8 cellular contexts compared by ENCODE assay signal in genomic region chrX:154375156-154375504, GRCh38. TPM values are rescaled to one million over a fixed set of nuclear protein-coding genes. Genes with fewer than 3 reads are reported as not detected.
DNase-seq lines count a peak whose midpoint lies in the region; ATAC-seq and TF ChIP-seq lines count a peak whose summit lies in the region.

No MANE protein-coding gene starts in this region.

- peaks cover 9% of the 10 kb centered on the region for H3K27me3 Mint-ChIP-seq in GM23338 (ENCODE audit: insufficient read depth, low read depth, poor library complexity)

- H3K4me3 ChIP-seq in GM23338 (peak overlapping the region; percentile 46; the same call in 1 of the 2 replicates), ascending aorta (peak overlapping the region; percentile 64 to 91), mucosa of stomach (ENCODE audit: low read length) (no peak overlapping the region)

- no peaks in the 10 kb centered on the region for H4K20me1 ChIP-seq in GM23338 (replicated peaks; ENCODE audit: insufficient read depth)

- H3K9me2 ChIP-seq in GM23338 (ENCODE audit: insufficient read depth): no peaks in the 10 kb centered on the region

- no peaks in the 10 kb centered on the region for H3K27me3 ChIP-seq in GM23338 (ENCODE audit: insufficient read depth)
- H3K27me3 ChIP-seq in ascending aorta: no peaks in the 10 kb centered on the region
- peaks cover 2% of the 10 kb centered on the region for H3K27me3 ChIP-seq in mucosa of stomach (ENCODE audit: control insufficient read depth, insufficient read depth, low read length)

- TF ChIP-seq CTCF in 22Rv1 (IDR thresholded peaks at IDR 0.05) (no peak), GM23338 (conservative IDR thresholded peaks at IDR 0.05; ENCODE audit: low read depth in 2 of 2) (no peak), ascending aorta (IDR thresholded peaks at IDR 0.05) (no peak)

- peak overlapping the region; percentile 39 for H3K9ac ChIP-seq in mucosa of stomach (ENCODE audit: low read length)

- no peak overlapping the region for H3K27ac Mint-ChIP-seq in GM23338

- H3K9me3 ChIP-seq in ascending aorta (no peaks in the 10 kb centered on the region), mucosa of stomach (ENCODE audit: control insufficient read depth, low read length) (no peaks in the 10 kb centered on the region)

- H3K36me3 ChIP-seq in GM23338 (ENCODE audit: insufficient read depth) (no peaks in the 10 kb centered on the region), ascending aorta (peaks cover 17 to 32% of the 10 kb centered on the region in 2 donors), mucosa of stomach (ENCODE audit: control insufficient read depth, insufficient read depth, low read length) (no peaks in the 10 kb centered on the region)

- peak overlapping the region; percentile 49 for H3K4me3 Mint-ChIP-seq in GM23338

- no peak overlapping the region for H2AFZ ChIP-seq in GM23338

- peaks cover 17% of the 10 kb centered on the region for H3K79me2 ChIP-seq in GM23338 (replicated peaks; ENCODE audit: insufficient read depth)

- no peaks in the 10 kb centered on the region for H3K9me3 Mint-ChIP-seq in GM23338

- H3K36me3 Mint-ChIP-seq in GM23338 (ENCODE audit: low read depth): peaks cover 9% of the 10 kb centered on the region

- H3K4me2 ChIP-seq in GM23338: 0 out of 2 replicates have a peak overlapping the region, but pooled peaks have one; percentile 71

- DNase-seq in GM23338 (ENCODE audit: low spot score): no peak
- no peak for DNase-seq in ascending aorta (ENCODE audit: low spot score in 2 of 2)
- no peak for DNase-seq in NCI-H2107 treated with DMSO at 0.1 percent for 48 hours (lab: John Stamatoyannopoulos, UW; ENCODE audit: unreplicated experiment)
- DNase-seq in NCI-H1694 treated with DMSO at 0.1 percent for 48 hours (lab: John Stamatoyannopoulos, UW): no peak
- DNase-seq in NCI-H1694 (lab: John Stamatoyannopoulos, UW): no peak
- no peak for DNase-seq in AG08396 (ENCODE audit: low spot score)

- peaks cover 7% of the 10 kb centered on the region; the same call in 1 of the 3 replicates for H3K4me1 Mint-ChIP-seq in GM23338

- intact Hi-C loops in ascending aorta (cut with DNase I): loop anchor here (10.0 kb wide), 1 partner anchor 900 kb away; the partner anchor contains the start of gene HAUS7

- H3F3A ChIP-seq in GM23338 (replicated peaks; ENCODE audit: low read depth): 0 out of 2 replicates have a peak, but pooled peaks cover 3% of the 10 kb centered on the region

- H3K4me1 ChIP-seq in GM23338 (ENCODE audit: insufficient read depth) (peaks cover 4% of the 10 kb centered on the region; the same call in 1 of the 2 replicates), ascending aorta (peaks cover 2 to 7% of the 10 kb centered on the region in 2 donors), mucosa of stomach (ENCODE audit: control insufficient read depth, insufficient read depth, low read length) (peaks cover 22% of the 10 kb centered on the region)

- ATAC-seq in GM23338: no peak

- H3K27ac ChIP-seq in 22Rv1: peak overlapping the region; percentile 87
- no peak overlapping the region for H3K27ac ChIP-seq in GM23338 (ENCODE audit: low read depth)
- H3K27ac ChIP-seq in ascending aorta: peak overlapping the region; percentile 97

TF ChIP-seq in GM23338, 12 proteins besides CTCF, POLR2A, EP300 and RAD21 (continues in another document):
- TF ChIP-seq EZH2phosphoT487 (IDR thresholded peaks at IDR 0.05; ENCODE audit: unreplicated experiment) (no peak), STAT1 (IDR thresholded peaks at IDR 0.05; ENCODE audit: unreplicated experiment) (no peak), NANOG (IDR thresholded peaks at IDR 0.05; ENCODE audit: borderline replicate concordance) (no peak), ZNF462 (CRISPR knock-in tag; IDR thresholded peaks at IDR 0.05) (no peak), ZNF331 (CRISPR knock-in tag; IDR thresholded peaks at IDR 0.05; ENCODE audit: low read depth) (no peak)

RNA-seq across cellular contexts. Expression of gene FLNA, which starts 0.7 kb away (rescaled TPM):
- total RNA-seq in GM23338 (2014; rRNA removed; shearing (Covaris generic)): 1,228 and 1,445 TPM in 2 replicates
- polyA plus RNA-seq in GM23338 (2016; fragmentation: Nextera tagmentation; extraction: Ambion mirVana): 579 and 629 TPM in 2 replicates
- 6,152 TPM for total RNA-seq in ascending aorta

RNA-seq across cellular contexts. Expression of gene EMD, which starts 4.0 kb away (rescaled TPM):
- 76.0 and 78.6 TPM in 2 replicates for total RNA-seq in GM23338 (2014; rRNA removed; shearing (Covaris generic))
- 74.2 and 78.3 TPM in 2 replicates for polyA plus RNA-seq in GM23338 (2016; fragmentation: Nextera tagmentation; extraction: Ambion mirVana)
- total RNA-seq in ascending aorta: 86.3 TPM

RNA-seq across cellular contexts. Expression of gene RPL10, which starts 23.0 kb away (rescaled TPM):
- 3,338 and 4,929 TPM in 2 replicates for total RNA-seq in GM23338 (2014; rRNA removed; shearing (Covaris generic))
- polyA plus RNA-seq in GM23338 (2016; fragmentation: Nextera tagmentation; extraction: Ambion mirVana): 1,696 and 1,721 TPM in 2 replicates
- 4,298 TPM for total RNA-seq in ascending aorta

RNA-seq across cellular contexts. Expression of gene DNASE1L1, which starts 33.9 kb away (rescaled TPM):
- total RNA-seq in GM23338 (2014; rRNA removed; shearing (Covaris generic)): 16.0 and 16.1 TPM in 2 replicates
- 3.3 and 4.1 TPM in 2 replicates for polyA plus RNA-seq in GM23338 (2016; fragmentation: Nextera tagmentation; extraction: Ambion mirVana)
- 52.5 TPM for total RNA-seq in ascending aorta

RNA-seq across cellular contexts. Expression of gene TAFAZZIN, which starts 36.2 kb away (rescaled TPM):
- 36.0 and 43.3 TPM in 2 replicates for total RNA-seq in GM23338 (2014; rRNA removed; shearing (Covaris generic))
- 24.1 and 26.1 TPM in 2 replicates for polyA plus RNA-seq in GM23338 (2016; fragmentation: Nextera tagmentation; extraction: Ambion mirVana)
- 33.4 TPM for total RNA-seq in ascending aorta
